8 cellular contexts compared by ENCODE assay signal in genomic region chr16:17396762-17397498, GRCh38.
DNase-seq lines count a peak whose midpoint lies in the region; ATAC-seq and TF ChIP-seq lines count a peak whose summit lies in the region.

No MANE protein-coding gene starts in this region.

- H3K27ac Mint-ChIP-seq in activated CD4-positive, alpha-beta T cell treated with anti-CD3 and anti-CD28 coated beads for 36 hours, result peak overlapping the region; percentile 81
- H3K27ac Mint-ChIP-seq in stimulated activated effector memory CD8-positive, alpha-beta T cell treated with anti-CD3 and anti-CD28 coated beads, Interleukin-12 subunit alpha, Interleukin-12 subunit beta, amount 100 ng/mL, for 72 hours, result peak overlapping the region; percentile 76

- no peak for ATAC-seq in activated CD4-positive, alpha-beta T cell treated with anti-CD3 and anti-CD28 coated beads for 36 hours
- ATAC-seq in stimulated activated effector memory CD8-positive, alpha-beta T cell treated with anti-CD3 and anti-CD28 coated beads, Interleukin-12 subunit alpha, Interleukin-12 subunit beta, amount 100 ng/mL, for 72 hours, result peak; percentile 49

- H3K9me3 Mint-ChIP-seq in activated CD4-positive, alpha-beta T cell treated with anti-CD3 and anti-CD28 coated beads for 36 hours (ENCODE audit: low read depth), result peaks cover 4% of the 10 kb centered on the region
- no peaks in the 10 kb centered on the region for H3K9me3 Mint-ChIP-seq in stimulated activated effector memory CD8-positive, alpha-beta T cell treated with anti-CD3 and anti-CD28 coated beads, Interleukin-12 subunit alpha, Interleukin-12 subunit beta, amount 100 ng/mL, for 72 hours

- no peaks in the 10 kb centered on the region for H3K27me3 Mint-ChIP-seq in activated CD4-positive, alpha-beta T cell treated with anti-CD3 and anti-CD28 coated beads for 36 hours

- H3K4me1 Mint-ChIP-seq in activated CD4-positive, alpha-beta T cell treated with anti-CD3 and anti-CD28 coated beads for 36 hours, result peaks cover 55% of the 10 kb centered on the region
- H3K4me1 Mint-ChIP-seq in stimulated activated effector memory CD8-positive, alpha-beta T cell treated with anti-CD3 and anti-CD28 coated beads, Interleukin-12 subunit alpha, Interleukin-12 subunit beta, amount 100 ng/mL, for 72 hours, result peaks cover 52% of the 10 kb centered on the region

- no peaks in the 10 kb centered on the region for H3K36me3 Mint-ChIP-seq in activated CD4-positive, alpha-beta T cell treated with anti-CD3 and anti-CD28 coated beads for 36 hours (ENCODE audit: low read depth)
- no peaks in the 10 kb centered on the region for H3K36me3 Mint-ChIP-seq in stimulated activated effector memory CD8-positive, alpha-beta T cell treated with anti-CD3 and anti-CD28 coated beads, Interleukin-12 subunit alpha, Interleukin-12 subunit beta, amount 100 ng/mL, for 72 hours

- H3K4me3 ChIP-seq in fibroblast of mammary gland (ENCODE audit: control insufficient read depth, low read depth, low read length), result no peak overlapping the region

- DNase-seq in activated CD4-positive, alpha-beta T cell treated with anti-CD3 and anti-CD28 coated beads for 36 hours, result no peak
- no peak for DNase-seq in activated CD4-positive, alpha-beta T cell treated with anti-CD3 and anti-CD28 coated beads, Interleukin-2, amount 50 U/mL, for 4 hours
- DNase-seq in OCI-M1 (lab: John Stamatoyannopoulos, UW) (peak; percentile 3), fibroblast of mammary gland (ENCODE audit: low read depth) (peak; percentile 42), NCI-H1048 (lab: John Stamatoyannopoulos, UW) (no peak)
- DNase-seq in stimulated activated effector memory CD8-positive, alpha-beta T cell treated with anti-CD3 and anti-CD28 coated beads, Interleukin-12 subunit alpha, Interleukin-12 subunit beta, amount 100 ng/mL, for 72 hours (ENCODE audit: low spot score in 2 of 2), result no peak
- no peak for DNase-seq in activated CD8-positive, alpha-beta memory T cell treated with anti-CD3 and anti-CD28 coated beads, Interleukin-2, amount 50 U/mL, for 4 hours
- DNase-seq in effector CD8-positive, alpha-beta T cell (lab: John Stamatoyannopoulos, UW), result no peak

- H3K4me3 Mint-ChIP-seq in activated CD4-positive, alpha-beta T cell treated with anti-CD3 and anti-CD28 coated beads for 36 hours, result no peak overlapping the region
- H3K4me3 Mint-ChIP-seq in stimulated activated effector memory CD8-positive, alpha-beta T cell treated with anti-CD3 and anti-CD28 coated beads, Interleukin-12 subunit alpha, Interleukin-12 subunit beta, amount 100 ng/mL, for 72 hours, result peak overlapping the region; percentile 19

- CTCF ChIA-PET in activated CD4-positive, alpha-beta T cell treated with anti-CD3 and anti-CD28 coated beads for 36 hours (lab: Charles Lee), result interaction anchor here (0.6 kb wide), 2 partner anchors 182 to 523 kb away, joined by 3 read pairs; no protein-coding TSS in a partner anchor

- no peak for TF ChIP-seq CTCF in fibroblast of mammary gland (conservative IDR thresholded peaks at IDR 0.05; ENCODE audit: control insufficient read depth, insufficient read depth, low read depth, low read length)

- POLR2A ChIA-PET in activated CD4-positive, alpha-beta T cell treated with anti-CD3 and anti-CD28 coated beads for 36 hours (lab: Charles Lee), result no interaction called here

- intact Hi-C loops in activated CD4-positive, alpha-beta T cell treated with anti-CD3 and anti-CD28 coated beads for 36 hours (cut with DNase I, micrococcal nuclease), result no loop called here

Comparison
In these comparisons a context has a peak if more than half of its experiments do, and no peak if none do; other contexts are left out.
1. DNase-seq: peak in OCI-M1 (single experiment) and fibroblast of mammary gland (single experiment); none in activated CD4-positive, alpha-beta T cell treated with anti-CD3 and anti-CD28 coated beads for 36 hours (single experiment), activated CD4-positive, alpha-beta T cell treated with anti-CD3 and anti-CD28 coated beads, Interleukin-2, amount 50 U/mL, for 4 hours (0 of 2), stimulated activated effector memory CD8-positive, alpha-beta T cell treated with anti-CD3 and anti-CD28 coated beads, Interleukin-12 subunit alpha, Interleukin-12 subunit beta, amount 100 ng/mL, for 72 hours (0 of 2), activated CD8-positive, alpha-beta memory T cell treated with anti-CD3 and anti-CD28 coated beads, Interleukin-2, amount 50 U/mL, for 4 hours (single experiment), effector CD8-positive, alpha-beta T cell (single experiment) and NCI-H1048 (single experiment).